20 cellular contexts compared by ENCODE assay signal in genomic region chr9:96156151-96156550, GRCh38.
DNase-seq lines count a peak whose midpoint lies in the region; ATAC-seq and TF ChIP-seq lines count a peak whose summit lies in the region.
"Had no signal": no experiment of that assay in that cellular context is flagged by ENCODE, and none has a peak within 500 bp of the region (broad histone marks: within the 10 kb centered on the region; RNA-seq: fewer than 3 reads in every experiment).

No MANE protein-coding gene starts in this region.

- peaks cover 25% of the 10 kb centered on the region for H3K27me3 Mint-ChIP-seq in activated T-cell treated with anti-CD3 and anti-CD28 coated beads, Interleukin-2, amount 50 U/mL, for 24 hours

- peak; percentile 2 for DNase-seq in activated T-cell treated with anti-CD3 and anti-CD28 coated beads, Interleukin-2, amount 50 U/mL, for 24 hours
- no peak for DNase-seq in activated T-cell treated with anti-CD3 and anti-CD28 coated beads for 4 hours
- peak; percentile 11 for DNase-seq in iris pigment epithelial cell (ENCODE audit: low read depth)
- DNase-seq in sigmoid colon, result peak; percentile 41
- no peak for DNase-seq in transverse colon
- DNase-seq in WERI-Rb-1, result no peak
- DNase-seq: activated B cell treated with CpG ODN at 0.5 μM for 24 hours; activated CD4-positive, alpha-beta T cell treated with anti-CD3 and anti-CD28 coated beads, Interleukin-2, amount 50 U/mL, for 48 hours; activated naive CD4-positive, alpha-beta T cell; DND-41; head of caudate nucleus; Karpas-422; left lung; NCI-H187 treated with DMSO at 0.1 percent for 48 hours; NCI-H345; T1000 had no signal

- TF ChIP-seq CTCF in sigmoid colon (IDR thresholded peaks at IDR 0.05) (no peak), transverse colon (IDR thresholded peaks at IDR 0.05) (no peak), WERI-Rb-1 (IDR thresholded peaks at IDR 0.05; ENCODE audit: low read depth, low read length) (no peak)

- no peak overlapping the region for H3K27ac Mint-ChIP-seq in activated T-cell treated with anti-CD3 and anti-CD28 coated beads, Interleukin-2, amount 50 U/mL, for 24 hours
- H3K27ac Mint-ChIP-seq: activated B cell treated with CpG ODN at 0.5 μM for 24 hours had no signal

- ATAC-seq in HG02588 (IDR thresholded peaks at IDR 0.05; ENCODE audit: unreplicated experiment) (no peak), HG02970 (IDR thresholded peaks at IDR 0.05; ENCODE audit: low FRiP score, unreplicated experiment) (no peak)
- ATAC-seq: left lung had no signal

- 61 to 78% methylated on average over 2 of the region's 2 CpGs for WGBS in sigmoid colon, 2 donors
- WGBS in transverse colon (ENCODE audit: low coverage in 1 of 2), 2 donors, result 68% methylated on average over 2 of the region's 2 CpGs; no CpG with 5 or more reads in 1 of the 2 donors

- in situ Hi-C loops in transverse colon (cut with MboI; ENCODE audit: low pct_ligation_motif_present in 1 of 4, low pct_unique_long_range_greater_than_20kb in 1 of 4, low sequenced_read_pairs in 3 of 4), result no loop called here

- H3K4me3 ChIP-seq in sigmoid colon, result no peak overlapping the region
- H3K4me3 ChIP-seq in transverse colon, result no peak overlapping the region
- no peak overlapping the region for H3K4me3 ChIP-seq in WERI-Rb-1 (ENCODE audit: low read depth, low read length)
- H3K4me3 ChIP-seq: adrenal gland, left lung had no signal

- no peaks in the 10 kb centered on the region for H3K4me1 ChIP-seq in sigmoid colon
- peaks cover 0 to 3% (median 1%) of the 10 kb centered on the region in 4 donors for H3K4me1 ChIP-seq in transverse colon
- H3K4me1 ChIP-seq: adrenal gland had no signal

- no peaks in the 10 kb centered on the region for H3K9me3 ChIP-seq in sigmoid colon
- H3K9me3 ChIP-seq in transverse colon, result no peaks in the 10 kb centered on the region
- H3K9me3 ChIP-seq in WERI-Rb-1 (ENCODE audit: severe bottlenecking), result no peaks in the 10 kb centered on the region
- H3K9me3 ChIP-seq: adrenal gland, left lung, neutrophil had no signal

- peak in 2 of 4 donors; percentile 31 to 34 for TF ChIP-seq EP300 in sigmoid colon (IDR thresholded peaks at IDR 0.05)
- no peak for TF ChIP-seq EP300 in transverse colon (IDR thresholded peaks at IDR 0.05; ENCODE audit: low read depth)

- no peaks in the 10 kb centered on the region for H3K9me3 Mint-ChIP-seq in activated T-cell treated with anti-CD3 and anti-CD28 coated beads, Interleukin-2, amount 50 U/mL, for 24 hours
- H3K9me3 Mint-ChIP-seq: activated B cell treated with CpG ODN at 0.5 μM for 24 hours had no signal

- no peaks in the 10 kb centered on the region for H3K36me3 ChIP-seq in sigmoid colon
- no peaks in the 10 kb centered on the region for H3K36me3 ChIP-seq in transverse colon
- no peaks in the 10 kb centered on the region for H3K36me3 ChIP-seq in WERI-Rb-1
- H3K36me3 ChIP-seq: adrenal gland, left lung, neutrophil had no signal

- peaks cover 26% of the 10 kb centered on the region for H3K4me1 Mint-ChIP-seq in activated T-cell treated with anti-CD3 and anti-CD28 coated beads, Interleukin-2, amount 50 U/mL, for 24 hours (ENCODE audit: low read depth)
- H3K4me1 Mint-ChIP-seq: activated B cell treated with CpG ODN at 0.5 μM for 24 hours had no signal

- intact Hi-C loops in sigmoid colon (cut with DNase I) (no loop called here), transverse colon (cut with DNase I; ENCODE audit: low total_unique reads) (no loop called here)

- H3K36me3 Mint-ChIP-seq in activated T-cell treated with anti-CD3 and anti-CD28 coated beads, Interleukin-2, amount 50 U/mL, for 24 hours (ENCODE audit: low read depth), result no peaks in the 10 kb centered on the region

- H3K27me3 ChIP-seq in sigmoid colon, result no peaks in the 10 kb centered on the region
- no peaks in the 10 kb centered on the region for H3K27me3 ChIP-seq in transverse colon
- no peaks in the 10 kb centered on the region for H3K27me3 ChIP-seq in WERI-Rb-1 (ENCODE audit: insufficient read depth, low read depth, severe bottlenecking)
- H3K27me3 ChIP-seq: adrenal gland, left lung, neutrophil had no signal

- no peak for TF ChIP-seq POLR2A in sigmoid colon (IDR thresholded peaks at IDR 0.05)
- no peak for TF ChIP-seq POLR2A in transverse colon (IDR thresholded peaks at IDR 0.05)

- no peak overlapping the region for H3K27ac ChIP-seq in sigmoid colon
- H3K27ac ChIP-seq in transverse colon, result peak overlapping the region in 3 of 4 donors; percentile 5 to 25 (median 17)
- no peak overlapping the region for H3K27ac ChIP-seq in WERI-Rb-1
- H3K27ac ChIP-seq: neutrophil had no signal

- H3K4me3 Mint-ChIP-seq in activated T-cell treated with anti-CD3 and anti-CD28 coated beads, Interleukin-2, amount 50 U/mL, for 24 hours, result no peak overlapping the region
- H3K4me3 Mint-ChIP-seq: activated B cell treated with CpG ODN at 0.5 μM for 24 hours had no signal

Comparison
In these comparisons a context has a peak if more than half of its experiments do, and no peak if none do; other contexts are left out.
1. DNase-seq: peak in activated T-cell treated with anti-CD3 and anti-CD28 coated beads, Interleukin-2, amount 50 U/mL, for 24 hours (single experiment), iris pigment epithelial cell (single experiment) and sigmoid colon (single experiment); none in activated T-cell treated with anti-CD3 and anti-CD28 coated beads for 4 hours (single experiment), transverse colon (single experiment) and WERI-Rb-1 (single experiment).
2. H3K27ac ChIP-seq: peak in transverse colon (3 of 4); none in sigmoid colon (0 of 4) and WERI-Rb-1 (single experiment).